Comparison of ENCODE assay signal across 16 cellular contexts in the genomic region with DNA sequence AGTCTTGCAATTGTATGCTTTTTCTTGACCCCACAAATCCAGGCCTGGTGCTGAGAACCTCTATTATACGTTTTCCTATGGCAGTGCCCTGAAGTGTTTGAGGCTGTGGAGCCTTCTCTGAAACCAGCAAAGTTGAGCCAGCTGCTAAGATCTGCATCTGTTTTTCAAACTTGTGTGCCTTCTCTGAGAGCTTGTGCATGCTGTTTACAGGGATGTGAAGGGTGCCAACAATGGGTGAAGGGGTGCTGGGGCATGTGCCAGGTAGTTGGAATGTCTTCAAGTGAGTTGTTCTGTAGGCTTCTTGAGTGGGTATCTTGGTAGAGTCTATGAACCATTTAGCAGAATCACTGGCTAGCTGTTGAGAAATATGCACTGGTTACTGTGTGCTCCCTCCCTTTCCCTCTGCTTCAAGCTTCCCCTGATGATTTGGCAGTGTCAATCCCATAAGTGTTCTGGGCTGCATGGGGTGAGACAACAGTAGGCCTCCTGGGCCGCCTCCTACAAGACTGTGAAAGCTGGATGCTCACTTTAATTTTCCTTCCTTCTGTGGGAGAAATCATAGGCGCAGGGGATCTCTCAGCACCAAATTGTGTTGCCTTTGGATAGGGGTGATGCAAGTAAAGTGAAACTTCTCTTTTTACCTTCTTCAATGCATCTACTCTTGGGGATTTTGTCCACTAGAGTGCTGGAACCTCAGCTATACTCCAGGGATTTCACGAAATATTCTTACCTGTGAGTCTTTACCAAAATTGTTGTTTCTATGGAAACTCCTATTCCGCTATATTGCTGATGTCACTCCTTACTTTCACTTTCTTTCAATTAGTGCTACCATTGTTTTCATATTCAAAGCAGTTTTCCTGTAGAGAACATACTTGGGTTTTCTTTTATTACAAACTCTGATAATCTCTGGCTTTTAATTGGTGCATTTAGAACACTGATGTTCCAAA. TPM values are rescaled to one million over a fixed set of nuclear protein-coding genes. Genes with fewer than 3 reads are reported as not detected.
DNase-seq lines count a peak whose midpoint lies in the region; ATAC-seq and TF ChIP-seq lines count a peak whose summit lies in the region.
"Had no signal": no experiment of that assay in that cellular context is flagged by ENCODE, and none has a peak within 500 bp of the region (broad histone marks: within the 10 kb centered on the region; RNA-seq: fewer than 3 reads in every experiment).

No MANE protein-coding gene starts in this region.

- DNase-seq in heart left ventricle = no peak
- no peak for DNase-seq in right atrium auricular region (ENCODE audit: low spot score)
- DNase-seq in SK-N-MC (ENCODE audit: low read depth, low spot score) = no peak
- no peak for DNase-seq in central memory CD8-positive, alpha-beta T cell (ENCODE audit: low spot score in 2 of 2)
- no peak for DNase-seq in upper lobe of right lung
- DNase-seq in Calu3 = no peak
- DNase-seq in HuH-7.5 (ENCODE audit: low spot score) = no peak
- DNase-seq: activated CD4-positive, alpha-beta T cell treated with anti-CD3 and anti-CD28 coated beads for 48 hours; MV-4-11; NCI-H748 treated with DMSO at 0.1 percent for 48 hours; nephron progenitor cell; right lobe of liver; stimulated activated CD4-positive, alpha-beta T cell treated with anti-CD3 and anti-CD28 coated beads, Interleukin-2, amount 100 ng/mL, for 24 hours; trophoblast cell had no signal

- H3K4me1 ChIP-seq in heart left ventricle = no peaks in the 10 kb centered on the region
- no peaks in the 10 kb centered on the region for H3K4me1 ChIP-seq in right atrium auricular region
- H3K4me1 ChIP-seq in upper lobe of right lung = no peaks in the 10 kb centered on the region
- H3K4me1 ChIP-seq: right lobe of liver had no signal

- peak overlapping the region; percentile 16 for H3K9ac ChIP-seq in SK-N-MC (ENCODE audit: insufficient read length)

- no TSS peak for BruUV-seq in Calu3 (replicated peaks; lab: Mats Ljungman, UMichigan)

- WGBS in heart left ventricle, 4 donors = 49 to 71% (median 58%) methylated on average over 5 of the region's 5 CpGs

- peak overlapping the region; percentile 79 for H3K4me3 Mint-ChIP-seq in central memory CD8-positive, alpha-beta T cell
- no peak overlapping the region for H3K4me3 Mint-ChIP-seq in Calu3 (ENCODE audit: low read depth, unreplicated experiment)
- H3K4me3 Mint-ChIP-seq: nephron progenitor cell had no signal

- peaks cover 3% of the 10 kb centered on the region for H3K36me3 Mint-ChIP-seq in central memory CD8-positive, alpha-beta T cell (ENCODE audit: insufficient read depth)
- no peaks in the 10 kb centered on the region for H3K36me3 Mint-ChIP-seq in Calu3 (ENCODE audit: insufficient read depth, unreplicated experiment)

- CTCF ChIA-PET in Calu3 (lab: Charles Lee) = no interaction called here

- no peak for TF ChIP-seq CTCF in heart left ventricle (IDR thresholded peaks at IDR 0.05)
- TF ChIP-seq CTCF in right atrium auricular region (IDR thresholded peaks at IDR 0.05) = no peak
- no peak for TF ChIP-seq CTCF in upper lobe of right lung (IDR thresholded peaks at IDR 0.05)
- TF ChIP-seq CTCF in Calu3 (IDR thresholded peaks at IDR 0.05; ENCODE audit: unreplicated experiment) = no peak

- H3K27me3 Mint-ChIP-seq in central memory CD8-positive, alpha-beta T cell = no peaks in the 10 kb centered on the region
- no peaks in the 10 kb centered on the region for H3K27me3 Mint-ChIP-seq in Calu3 (ENCODE audit: unreplicated experiment)

- peak overlapping the region; percentile 91 for H3K27ac Mint-ChIP-seq in central memory CD8-positive, alpha-beta T cell (ENCODE audit: low read depth)
- no peak overlapping the region for H3K27ac Mint-ChIP-seq in Calu3 (ENCODE audit: unreplicated experiment)
- H3K27ac Mint-ChIP-seq: nephron progenitor cell had no signal

- H3K4me1 Mint-ChIP-seq in central memory CD8-positive, alpha-beta T cell = peaks cover 29% of the 10 kb centered on the region
- H3K4me1 Mint-ChIP-seq in Calu3 (ENCODE audit: low read depth, unreplicated experiment) = no peaks in the 10 kb centered on the region
- H3K4me1 Mint-ChIP-seq: nephron progenitor cell had no signal

- H3K27me3 ChIP-seq in heart left ventricle = no peaks in the 10 kb centered on the region
- H3K27me3 ChIP-seq in right atrium auricular region = no peaks in the 10 kb centered on the region
- H3K27me3 ChIP-seq in upper lobe of right lung = no peaks in the 10 kb centered on the region
- H3K27me3 ChIP-seq: cardiac muscle cell, right lobe of liver had no signal

- intact Hi-C loops in heart left ventricle (cut with DNase I) = no loop called here
- intact Hi-C loops in upper lobe of right lung (cut with DNase I) = no loop called here
- intact Hi-C loops in Calu3 (cut with micrococcal nuclease; ENCODE audit: unreplicated experiment) = no loop called here

- H3K27ac ChIP-seq in heart left ventricle = peak overlapping the region in 4 of 12 donors; percentile 20 to 42 (median 38)
- no peak overlapping the region for H3K27ac ChIP-seq in right atrium auricular region
- H3K27ac ChIP-seq in SK-N-MC = peak overlapping the region; percentile 46; the same call in 1 of the 2 replicates
- no peak overlapping the region for H3K27ac ChIP-seq in upper lobe of right lung
- H3K27ac ChIP-seq: cardiac muscle cell, right lobe of liver had no signal

- no peaks in the 10 kb centered on the region for H3K9me3 Mint-ChIP-seq in central memory CD8-positive, alpha-beta T cell
- H3K9me3 Mint-ChIP-seq in Calu3 (ENCODE audit: low read depth, unreplicated experiment) = no peaks in the 10 kb centered on the region

- H3K9me3 ChIP-seq in heart left ventricle (no peaks in the 10 kb centered on the region), right atrium auricular region (no peaks in the 10 kb centered on the region), SK-N-MC (ENCODE audit: low read depth, low read length) (no peaks in the 10 kb centered on the region), upper lobe of right lung (no peaks in the 10 kb centered on the region)
- H3K9me3 ChIP-seq: right lobe of liver had no signal

- ATAC-seq in heart left ventricle = no peak
- ATAC-seq in central memory CD8-positive, alpha-beta T cell (replicated peaks; ENCODE audit: extremely low read depth, poor library complexity, severe bottlenecking) = peak; percentile 49
- peak; percentile 50 for ATAC-seq in upper lobe of right lung
- ATAC-seq in HG02973 (IDR thresholded peaks at IDR 0.05; ENCODE audit: unreplicated experiment) = no peak
- ATAC-seq: right lobe of liver had no signal

- no peak for TF ChIP-seq POLR2A in heart left ventricle (IDR thresholded peaks at IDR 0.05)

- H3K36me3 ChIP-seq in heart left ventricle = no peaks in the 10 kb centered on the region
- no peaks in the 10 kb centered on the region for H3K36me3 ChIP-seq in right atrium auricular region
- H3K36me3 ChIP-seq in SK-N-MC (ENCODE audit: insufficient read depth, low read length) = no peaks in the 10 kb centered on the region
- no peaks in the 10 kb centered on the region for H3K36me3 ChIP-seq in upper lobe of right lung
- H3K36me3 ChIP-seq: cardiac muscle cell, right lobe of liver had no signal

- H3K4me3 ChIP-seq in heart left ventricle (peak overlapping the region in 7 of 12 donors; percentile 12 to 43 (median 31)), right atrium auricular region (no peak overlapping the region), SK-N-MC (peak overlapping the region; percentile 22; the same call in 1 of the 2 replicates), upper lobe of right lung (no peak overlapping the region)
- H3K4me3 ChIP-seq: cardiac muscle cell, right lobe of liver had no signal

RNA-seq across cellular contexts. Expression of gene ITM2A, which starts 30.0 kb away (rescaled TPM):
- total RNA-seq in heart left ventricle (10 to 100 TPM; 41.5 to 83.7 (median 67.6) TPM), right atrium auricular region (10 to 100 TPM; 42.7 to 82.1 TPM), upper lobe of right lung (44.4 TPM), Calu3 (2022) (17.7 and 25.7 TPM in 2 replicates)
- polyA plus RNA-seq in heart left ventricle = 10 to 100 TPM; 31.0 to 51.7 TPM

Comparison
In these comparisons a context has a peak if more than half of its experiments do, and no peak if none do; other contexts are left out.
1. H3K4me3 ChIP-seq: peak in heart left ventricle (7 of 12) and SK-N-MC (single experiment); none in right atrium auricular region (0 of 2) and upper lobe of right lung (single experiment).
2. ATAC-seq: peak in central memory CD8-positive, alpha-beta T cell (single experiment) and upper lobe of right lung (single experiment); none in heart left ventricle (0 of 4) and HG02973 (single experiment).